Comparison of ENCODE assay signal across 12 cellular contexts in genomic region chr14:35196571-35196970, GRCh38.
DNase-seq lines count a peak whose midpoint lies in the region; ATAC-seq, FAIRE-seq and TF ChIP-seq lines count a peak whose summit lies in the region.
"Had no signal": no experiment of that assay in that cellular context is flagged by ENCODE, and none has a peak within 500 bp of the region (broad histone marks: within the 10 kb centered on the region; RNA-seq: fewer than 3 reads in every experiment).

No MANE protein-coding gene starts in this region.

- H3K4me3 ChIP-seq in epithelial cell of esophagus (ENCODE audit: low read length) (no peak overlapping the region), BE2C (ENCODE audit: low read depth, low read length) (no peak overlapping the region)
- H3K4me3 ChIP-seq: esophagus squamous epithelium, transverse colon had no signal

- ATAC-seq in activated T-cell treated with anti-CD3 and anti-CD28 coated beads, Interleukin-2, amount 50 U/mL, for 4 hours, result peak; percentile 64 to 66
- peak; percentile 83 for ATAC-seq in stimulated activated effector memory CD8-positive, alpha-beta T cell treated with anti-CD3 and anti-CD28 coated beads, Interleukin-12 subunit alpha, Interleukin-12 subunit beta, amount 100 ng/mL, for 72 hours
- ATAC-seq in HG03342 (IDR thresholded peaks at IDR 0.05; ENCODE audit: unreplicated experiment), result no peak

- no peak for DNase-seq in activated T-cell treated with anti-CD3 and anti-CD28 coated beads, Interleukin-2, amount 50 U/mL, for 4 hours
- DNase-seq in activated T-cell treated with anti-CD3 and anti-CD28 coated beads, Interleukin-2, amount 50 U/mL, for 1 hour, result no peak
- DNase-seq in HTR-8/SVneo (ENCODE audit: insufficient read length, low spot score), result no peak
- DNase-seq in epithelial cell of esophagus (ENCODE audit: low read depth), result peak; percentile 86
- no peak for DNase-seq in stimulated activated effector memory CD8-positive, alpha-beta T cell treated with anti-CD3 and anti-CD28 coated beads, Interleukin-12 subunit alpha, Interleukin-12 subunit beta, amount 100 ng/mL, for 72 hours (ENCODE audit: low spot score in 2 of 2)
- DNase-seq in BE2C, result no peak
- no peak for DNase-seq in midbrain (lab: John Stamatoyannopoulos, UW)
- DNase-seq: esophagus squamous epithelium, NCI-H2171 treated with DMSO at 0.1 percent for 48 hours, transverse colon had no signal

- peak overlapping the region; percentile 14 for H3K27ac Mint-ChIP-seq in stimulated activated effector memory CD8-positive, alpha-beta T cell treated with anti-CD3 and anti-CD28 coated beads, Interleukin-12 subunit alpha, Interleukin-12 subunit beta, amount 100 ng/mL, for 72 hours
- H3K27ac Mint-ChIP-seq: brain had no signal

- TF ChIP-seq CTCF in epithelial cell of esophagus (IDR thresholded peaks at IDR 0.05; ENCODE audit: insufficient read depth, low read depth, low read length, missing control alignments), result no peak
- no peak for TF ChIP-seq CTCF in BE2C (IDR thresholded peaks at IDR 0.05; ENCODE audit: low read depth, low read length)

- no peaks in the 10 kb centered on the region for H3K9me3 ChIP-seq in BE2C
- H3K9me3 ChIP-seq: esophagus squamous epithelium, transverse colon had no signal

- no peak overlapping the region for H3K4me3 Mint-ChIP-seq in activated T-cell treated with anti-CD3 and anti-CD28 coated beads, Interleukin-2, amount 50 U/mL, for 4 hours
- peak overlapping the region; percentile 2 for H3K4me3 Mint-ChIP-seq in stimulated activated effector memory CD8-positive, alpha-beta T cell treated with anti-CD3 and anti-CD28 coated beads, Interleukin-12 subunit alpha, Interleukin-12 subunit beta, amount 100 ng/mL, for 72 hours
- H3K4me3 Mint-ChIP-seq: brain had no signal

- no peaks in the 10 kb centered on the region; the same call in 1 of the 2 replicates for H3K36me3 ChIP-seq in BE2C
- H3K36me3 ChIP-seq: transverse colon had no signal

- H3K27me3 Mint-ChIP-seq in activated T-cell treated with anti-CD3 and anti-CD28 coated beads, Interleukin-2, amount 50 U/mL, for 4 hours (ENCODE audit: low read depth), result no peaks in the 10 kb centered on the region
- H3K27me3 Mint-ChIP-seq: brain had no signal

- FAIRE-seq in HTR-8/SVneo (lab: Jason Lieb, UNC), result peak; percentile 4

- peaks cover 3% of the 10 kb centered on the region for H3K9me3 Mint-ChIP-seq in activated T-cell treated with anti-CD3 and anti-CD28 coated beads, Interleukin-2, amount 50 U/mL, for 4 hours
- no peaks in the 10 kb centered on the region for H3K9me3 Mint-ChIP-seq in stimulated activated effector memory CD8-positive, alpha-beta T cell treated with anti-CD3 and anti-CD28 coated beads, Interleukin-12 subunit alpha, Interleukin-12 subunit beta, amount 100 ng/mL, for 72 hours

- peaks cover 34% of the 10 kb centered on the region for H3K4me1 Mint-ChIP-seq in activated T-cell treated with anti-CD3 and anti-CD28 coated beads, Interleukin-2, amount 50 U/mL, for 4 hours (ENCODE audit: low read depth)
- peaks cover 36% of the 10 kb centered on the region for H3K4me1 Mint-ChIP-seq in stimulated activated effector memory CD8-positive, alpha-beta T cell treated with anti-CD3 and anti-CD28 coated beads, Interleukin-12 subunit alpha, Interleukin-12 subunit beta, amount 100 ng/mL, for 72 hours
- H3K4me1 Mint-ChIP-seq: brain had no signal

- no peaks in the 10 kb centered on the region for H3K4me1 ChIP-seq in BE2C
- H3K4me1 ChIP-seq: transverse colon had no signal

- H3K36me3 Mint-ChIP-seq in activated T-cell treated with anti-CD3 and anti-CD28 coated beads, Interleukin-2, amount 50 U/mL, for 4 hours (ENCODE audit: insufficient read depth), result peaks cover 21% of the 10 kb centered on the region
- H3K36me3 Mint-ChIP-seq in stimulated activated effector memory CD8-positive, alpha-beta T cell treated with anti-CD3 and anti-CD28 coated beads, Interleukin-12 subunit alpha, Interleukin-12 subunit beta, amount 100 ng/mL, for 72 hours, result no peaks in the 10 kb centered on the region

- H3K27me3 ChIP-seq in BE2C, result no peaks in the 10 kb centered on the region
- H3K27me3 ChIP-seq: esophagus squamous epithelium, transverse colon had no signal
